In the genomic region with DNA sequence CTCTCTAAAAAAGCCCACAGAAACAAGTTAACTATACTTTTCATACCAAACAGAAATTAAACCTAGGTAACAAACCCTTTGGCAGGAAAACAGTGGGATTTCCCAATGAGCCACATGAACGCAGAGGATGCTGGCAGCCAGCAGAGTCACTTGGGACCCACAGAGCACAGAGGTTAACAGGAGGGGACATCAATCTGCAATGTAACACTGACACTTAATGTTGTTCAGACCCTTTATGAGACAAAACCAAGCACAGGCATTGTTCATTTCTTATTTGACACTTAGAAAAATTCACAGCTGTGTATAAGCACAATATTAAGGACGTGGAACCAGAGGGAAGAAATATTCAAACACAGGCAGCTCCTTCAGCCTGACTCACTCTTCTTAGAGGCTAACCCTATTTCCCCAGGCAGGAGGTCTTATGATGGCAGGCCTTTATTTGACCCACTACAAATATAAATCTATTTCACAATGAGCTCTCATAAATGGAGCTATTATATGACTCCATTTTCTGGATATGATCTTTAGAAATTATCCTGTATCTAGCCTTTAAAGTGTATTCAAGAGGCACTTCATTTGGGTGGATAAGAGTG, we compare ENCODE assay signal across 20 cellular contexts.
DNase-seq lines count a peak whose midpoint lies in the region; ATAC-seq and TF ChIP-seq lines count a peak whose summit lies in the region.
"Had no signal": no experiment of that assay in that cellular context is flagged by ENCODE, and none has a peak within 500 bp of the region (broad histone marks: within the 10 kb centered on the region; RNA-seq: fewer than 3 reads in every experiment).

No MANE protein-coding gene starts in this region.

- H3F3A ChIP-seq in smooth muscle cell (ENCODE audit: low read depth), result no peaks in the 10 kb centered on the region

- TF ChIP-seq CTCF in left lung (IDR thresholded peaks at IDR 0.05) (no peak), smooth muscle cell (IDR thresholded peaks at IDR 0.05; ENCODE audit: borderline replicate concordance, insufficient read depth, poor library complexity, severe bottlenecking) (no peak), GM10248 (IDR thresholded peaks at IDR 0.05; ENCODE audit: control extremely low read depth, extremely low read depth, low read depth, missing control alignments) (no peak)

- no peak overlapping the region for H3K4me3 ChIP-seq in left lung
- H3K4me3 ChIP-seq in smooth muscle cell, result no peak overlapping the region
- H3K4me3 ChIP-seq: GM23248 had no signal

- no peaks in the 10 kb centered on the region for H3K79me2 ChIP-seq in smooth muscle cell (ENCODE audit: low read depth)

- 57% methylated on average over 2 of the region's 2 CpGs for WGBS in smooth muscle cell (ENCODE audit: low lambda C conversion rate)

- H3K4me2 ChIP-seq in smooth muscle cell, result no peak overlapping the region

- intact Hi-C loops in left lung (cut with DNase I), result no loop called here

- DNase-seq in NCI-H187 (lab: John Stamatoyannopoulos, UW), result peak; percentile 7 to 23
- DNase-seq in NCI-H2227 treated with DMSO at 0.1 percent for 48 hours (lab: John Stamatoyannopoulos, UW), result peak; percentile 59
- DNase-seq in left lung, result no peak
- no peak for DNase-seq in smooth muscle cell (lab: John Stamatoyannopoulos, UW; ENCODE audit: unreplicated experiment)
- no peak for DNase-seq in GM10248 (ENCODE audit: extremely low spot score)
- DNase-seq in NCI-H1930 (lab: John Stamatoyannopoulos, UW), result no peak
- DNase-seq: Caco-2; EL; GM23248; HCEC 1CT; Kasumi-1; MM.1S; NCI-H1092; NCI-H1694; NCI-H2171 treated with DMSO at 0.1 percent for 48 hours; NCI-H748 treated with DMSO at 0.1 percent for 48 hours; NK-92 treated with Interleukin-12 subunit alpha and Interleukin-12 subunit beta, amount 100 ng/mL, for 24 hours; SW 1271 had no signal

- POLR2A ChIA-PET in GM10248 (lab: Yijun Ruan, JAX), result no interaction called here

- H3K4me1 ChIP-seq in left lung (no peaks in the 10 kb centered on the region), smooth muscle cell (ENCODE audit: low read depth) (peaks cover 7% of the 10 kb centered on the region)
- H3K4me1 ChIP-seq: Caco-2 had no signal

- no peaks in the 10 kb centered on the region for H3K27me3 ChIP-seq in left lung
- H3K27me3 ChIP-seq in smooth muscle cell (ENCODE audit: low read depth), result no peaks in the 10 kb centered on the region

- no peak overlapping the region for H2AFZ ChIP-seq in smooth muscle cell (ENCODE audit: low read depth)
- H2AFZ ChIP-seq: GM23248 had no signal

- H3K9me3 ChIP-seq in left lung, result no peaks in the 10 kb centered on the region
- no peaks in the 10 kb centered on the region for H3K9me3 ChIP-seq in smooth muscle cell (replicated peaks; ENCODE audit: low read depth)
- H3K9me3 ChIP-seq: Caco-2 had no signal

- H3K9ac ChIP-seq in smooth muscle cell (ENCODE audit: low read depth), result no peak overlapping the region
- H3K9ac ChIP-seq: GM23248 had no signal

- no peak overlapping the region for H3K27ac ChIP-seq in left lung
- H3K27ac ChIP-seq in smooth muscle cell (ENCODE audit: low read depth), result no peak overlapping the region
- H3K27ac ChIP-seq: GM23248 had no signal

- peak; percentile 49 for ATAC-seq in left lung
- ATAC-seq in HG02884 (IDR thresholded peaks at IDR 0.05; ENCODE audit: unreplicated experiment), result no peak
- ATAC-seq: Right ventricle myocardium inferior had no signal

- CTCF ChIA-PET in GM10248 (lab: Yijun Ruan, JAX), result interaction anchor here (1.4 to 1.8 kb wide), 2 partner anchors 10 to 12 kb away, joined by 4 to 5 read pairs; no protein-coding TSS in a partner anchor

- H3K36me3 ChIP-seq in left lung, result no peaks in the 10 kb centered on the region
- H3K36me3 ChIP-seq in smooth muscle cell (ENCODE audit: low read depth), result no peaks in the 10 kb centered on the region

- H4K20me1 ChIP-seq in smooth muscle cell (ENCODE audit: low read depth), result no peaks in the 10 kb centered on the region

Comparison
In these comparisons a context has a peak if more than half of its experiments do, and no peak if none do; other contexts are left out.
1. DNase-seq: peak in NCI-H187 (2 of 2) and NCI-H2227 treated with DMSO at 0.1 percent for 48 hours (single experiment); none in left lung (0 of 2), smooth muscle cell (single experiment), GM10248 (single experiment) and NCI-H1930 (0 of 2).